11 cellular contexts compared by ENCODE assay signal in the genomic region with DNA sequence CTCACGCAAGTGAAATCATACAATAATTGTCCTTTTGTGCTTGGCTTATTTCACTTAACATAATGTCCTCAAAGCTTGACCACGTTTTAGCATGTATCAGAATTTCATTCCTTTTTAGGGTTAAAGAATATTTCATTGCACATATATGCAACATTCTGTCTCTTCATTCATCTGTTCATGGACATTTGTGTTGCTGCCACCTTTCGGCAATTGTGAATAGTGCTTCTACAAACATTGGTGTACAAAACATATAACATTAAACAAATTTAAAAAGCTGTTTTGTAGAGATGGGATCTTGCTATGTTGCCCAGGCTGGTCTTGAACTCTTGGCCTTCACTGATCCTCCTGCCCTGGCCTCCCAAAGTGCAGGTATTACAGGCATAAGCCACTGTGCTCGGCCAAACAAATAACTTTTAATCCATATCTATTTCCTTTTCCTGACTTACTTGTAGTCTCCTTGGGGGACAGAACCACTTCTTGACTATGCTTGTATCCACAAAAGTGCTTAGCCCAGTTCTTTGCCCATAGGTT.
DNase-seq lines count a peak whose midpoint lies in the region; TF ChIP-seq lines count a peak whose summit lies in the region.
"Had no signal": no experiment of that assay in that cellular context is flagged by ENCODE, and none has a peak within 500 bp of the region (broad histone marks: within the 10 kb centered on the region; RNA-seq: fewer than 3 reads in every experiment).

No MANE protein-coding gene starts in this region.

- in situ Hi-C loops in GM13977 (cut with MboI; ENCODE audit: low pct_unique_long_range_greater_than_20kb, low sequenced_read_pairs, unreplicated experiment): no loop called here

- POLR2A ChIA-PET in BJ (lab: Charles Lee): no interaction called here

- H3K4me3 ChIP-seq in BJ (ENCODE audit: low read depth, low read length): no peak overlapping the region
- H3K4me3 ChIP-seq: SJCRH30, skin epidermis, transverse colon had no signal

- no peaks in the 10 kb centered on the region for H3K36me3 ChIP-seq in BJ (ENCODE audit: control insufficient read depth, insufficient read depth, low read length)
- H3K36me3 ChIP-seq: SJCRH30, transverse colon had no signal

- peak; percentile 41 for TF ChIP-seq CTCF in BJ (IDR thresholded peaks at IDR 0.05; ENCODE audit: insufficient read depth, low read depth, low read length)
- TF ChIP-seq CTCF in GM13977 (IDR thresholded peaks at IDR 0.05; ENCODE audit: extremely low read depth, insufficient read depth, missing control alignments): peak; percentile 8

- DNase-seq in BJ (ENCODE audit: low read depth) (no peak), GM13977 (ENCODE audit: low spot score) (no peak), OCI-M1 (lab: John Stamatoyannopoulos, UW) (peak; percentile 52), fibroblast of the conjunctiva (ENCODE audit: low read depth) (peak; percentile 8), hepatic stellate cell (ENCODE audit: low spot score) (no peak), T-helper 2 cell (no peak), SKM-1 treated with dmso at 0.1 percent for 144 hours (lab: John Stamatoyannopoulos, UW; ENCODE audit: unreplicated experiment) (no peak), AG08396 (ENCODE audit: low spot score) (no peak)
- DNase-seq: transverse colon had no signal

- CTCF ChIA-PET in BJ (lab: Yijun Ruan, JAX): interaction anchor here (1.0 to 1.7 kb wide), 4 partner anchors 10 to 195 kb away, joined by 3 to 4 read pairs (median 4); no protein-coding TSS in a partner anchor

- peaks cover 3% of the 10 kb centered on the region for H3K27me3 ChIP-seq in BJ (ENCODE audit: control insufficient read depth, insufficient read depth, low read length)
- H3K27me3 ChIP-seq: SJCRH30, transverse colon had no signal

Comparison
In these comparisons a context has a peak if more than half of its experiments do, and no peak if none do; other contexts are left out.
1. DNase-seq: peak in OCI-M1 (single experiment) and fibroblast of the conjunctiva (single experiment); none in BJ (single experiment), GM13977 (single experiment), hepatic stellate cell (single experiment), T-helper 2 cell (0 of 5), SKM-1 treated with dmso at 0.1 percent for 144 hours (single experiment) and AG08396 (single experiment).